In genomic region chr1:36881541-36881940, GRCh38 we compare ENCODE assay signal across 25 cellular contexts.
A peak's percentile ranks its signal among the peaks of the same experiment; 100 is the strongest.
DNase-seq lines count a peak whose midpoint lies in the region; ATAC-seq, FAIRE-seq and TF ChIP-seq lines count a peak whose summit lies in the region.
"Had no signal": no experiment of that assay in that cellular context is flagged by ENCODE, and none has a peak within 500 bp of the region (broad histone marks: within the 10 kb centered on the region; RNA-seq: fewer than 3 reads in every experiment).

No MANE protein-coding gene starts in this region.

- no peak overlapping the region for H3K4me2 ChIP-seq in K562 (ENCODE audit: insufficient read depth, low read length)
- no peak overlapping the region for H3K4me2 ChIP-seq in HepG2 (ENCODE audit: low read depth, low read length)
- H3K4me2 ChIP-seq: GM23338, KMS-11 had no signal

- H3K79me2 ChIP-seq in K562 (ENCODE audit: control insufficient read depth, insufficient read depth, low read length) (no peaks in the 10 kb centered on the region), HepG2 (ENCODE audit: insufficient read depth, low read length) (no peaks in the 10 kb centered on the region)

- POLR2A ChIA-PET in activated CD8-positive, alpha-beta T cell treated with anti-CD3 and anti-CD28 coated beads, Interleukin-2, amount 10 ng/mL, durations not matched to agents 7 days and 5 days (lab: Charles Lee), result no interaction called here
- POLR2A ChIA-PET in activated CD8-positive, alpha-beta T cell treated with anti-CD3 and anti-CD28 coated beads for 36 hours (lab: Charles Lee), result no interaction called here
- POLR2A ChIA-PET in K562 (lab: Yijun Ruan, JAX) (interaction anchor here (0.6 to 1.1 kb wide), 3 partner anchors 9 to 98 kb away, joined by 3 to 4 read pairs (median 4); no protein-coding TSS in a partner anchor), HepG2 (lab: Yijun Ruan, JAX) (no interaction called here)

- H3K9me3 ChIP-seq in K562 (replicated peaks; ENCODE audit: control insufficient read depth, insufficient read depth, low read depth, low read length), result no peaks in the 10 kb centered on the region
- no peaks in the 10 kb centered on the region for H3K9me3 ChIP-seq in HepG2 (ENCODE audit: low read length)
- H3K9me3 ChIP-seq in stomach, result no peaks in the 10 kb centered on the region

- no peaks in the 10 kb centered on the region for H3K4me1 Mint-ChIP-seq in activated CD8-positive, alpha-beta T cell treated with anti-CD3 and anti-CD28 coated beads, Interleukin-2, amount 10 ng/mL, durations not matched to agents 7 days and 5 days (ENCODE audit: low read depth)
- H3K4me1 Mint-ChIP-seq in activated CD8-positive, alpha-beta T cell treated with anti-CD3 and anti-CD28 coated beads for 36 hours (ENCODE audit: low read depth), result no peaks in the 10 kb centered on the region
- no peaks in the 10 kb centered on the region for H3K4me1 Mint-ChIP-seq in HFFc6 (ENCODE audit: low read depth)

- H3K27me3 ChIP-seq in K562 (ENCODE audit: control insufficient read depth in 2 of 2, insufficient read depth in 2 of 2, low read length in 2 of 2), result peaks cover 2 to 35% of the 10 kb centered on the region in 2 experiments; a peak in 2 of 5 replicates
- H3K27me3 ChIP-seq in HepG2 (ENCODE audit: control insufficient read depth in 1 of 2, insufficient read depth in 2 of 2, low read length in 2 of 2), result peaks cover 0 to 9% of the 10 kb centered on the region in 2 experiments; a peak in 2 of 5 replicates
- H3K27me3 ChIP-seq in stomach, result peaks cover 0 to 25% (median 5%) of the 10 kb centered on the region in 3 donors

- no TSS peak for BruUV-seq in K562 (replicated peaks; lab: Mats Ljungman, UMichigan)
- no TSS peak for BruUV-seq in HepG2 (replicated peaks; lab: Mats Ljungman, UMichigan)

- in situ Hi-C loops in K562 (cut with MboI), result no loop called here
- in situ Hi-C loops in HepG2 (cut with HindIII; ENCODE audit: extremely low pct_ligation_motif_present, low pct_unique_long_range_greater_than_20kb), result no loop called here

- no peaks in the 10 kb centered on the region for H3K9me1 ChIP-seq in K562 (ENCODE audit: control insufficient read depth, insufficient read depth, low read length)

- H3K27ac ChIP-seq in K562 (ENCODE audit: extremely low read depth, low read depth, low read length), result no peak overlapping the region
- no peak overlapping the region for H3K27ac ChIP-seq in HepG2 (ENCODE audit: extremely low read length, insufficient read depth, low read length)
- no peak overlapping the region for H3K27ac ChIP-seq in stomach
- H3K27ac ChIP-seq: HL-60, KMS-11 had no signal

- no peak overlapping the region for H2AFZ ChIP-seq in K562 (ENCODE audit: low read depth, low read length)
- H2AFZ ChIP-seq in HepG2 (ENCODE audit: low read length), result no peak overlapping the region
- H2AFZ ChIP-seq: GM23338 had no signal

- 0% methylated on average over 6 of the region's 6 CpGs for WGBS in K562 (ENCODE audit: insufficient coverage, low coverage, missing lambda C conversion rate)
- WGBS in HepG2 (ENCODE audit: low lambda C conversion rate), result under 1% methylated on average over 6 of the region's 6 CpGs
- WGBS in stomach, 5 donors, result 81 to 91% (median 85%) methylated on average over 6 of the region's 6 CpGs

- intact Hi-C loops in activated CD8-positive, alpha-beta T cell treated with anti-CD3 and anti-CD28 coated beads for 36 hours (cut with micrococcal nuclease), result no loop called here
- intact Hi-C loops in K562 (cut with micrococcal nuclease) (no loop called here), HepG2 (cut with micrococcal nuclease; ENCODE audit: unreplicated experiment) (no loop called here), stomach (cut with DNase I; ENCODE audit: low total_unique reads) (no loop called here)

- TF ChIP-seq RAD21 in K562 (CRISPR knock-in tag; conservative IDR thresholded peaks at IDR 0.05 in 1 of 2, IDR thresholded peaks at IDR 0.05 in 1 of 2) (no peak), HepG2 (CRISPR knock-in tag; IDR thresholded peaks at IDR 0.05) (no peak)

- TF ChIP-seq POLR2A in K562 (conservative IDR thresholded peaks at IDR 0.05) (no peak), HepG2 (IDR thresholded peaks at IDR 0.05; ENCODE audit: insufficient read depth in 1 of 2, low read depth in 2 of 2, low read length in 2 of 2) (no peak), stomach (IDR thresholded peaks at IDR 0.05) (no peak)

- no peak overlapping the region for H3K27ac Mint-ChIP-seq in activated CD8-positive, alpha-beta T cell treated with anti-CD3 and anti-CD28 coated beads, Interleukin-2, amount 10 ng/mL, durations not matched to agents 7 days and 5 days
- H3K27ac Mint-ChIP-seq in activated CD8-positive, alpha-beta T cell treated with anti-CD3 and anti-CD28 coated beads for 36 hours, result no peak overlapping the region
- H3K27ac Mint-ChIP-seq in HFFc6, result no peak overlapping the region
- H3K27ac Mint-ChIP-seq: CD8-positive, alpha-beta T cell; GM23338 had no signal

- H3K27me3 Mint-ChIP-seq in activated CD8-positive, alpha-beta T cell treated with anti-CD3 and anti-CD28 coated beads, Interleukin-2, amount 10 ng/mL, durations not matched to agents 7 days and 5 days (ENCODE audit: low read depth), result peaks cover 6% of the 10 kb centered on the region
- H3K27me3 Mint-ChIP-seq in activated CD8-positive, alpha-beta T cell treated with anti-CD3 and anti-CD28 coated beads for 36 hours, result peaks cover 11% of the 10 kb centered on the region
- no peaks in the 10 kb centered on the region for H3K27me3 Mint-ChIP-seq in HFFc6 (ENCODE audit: insufficient read depth)

- CTCF ChIA-PET in activated CD8-positive, alpha-beta T cell treated with anti-CD3 and anti-CD28 coated beads, Interleukin-2, amount 10 ng/mL, durations not matched to agents 7 days and 5 days (lab: Charles Lee), result no interaction called here
- CTCF ChIA-PET in activated CD8-positive, alpha-beta T cell treated with anti-CD3 and anti-CD28 coated beads for 36 hours (lab: Charles Lee), result no interaction called here
- CTCF ChIA-PET in K562 (lab: Yijun Ruan, JAX; ENCODE audit: low intra/inter-chr PET ratio) (no interaction called here), HepG2 (lab: Yijun Ruan, JAX; ENCODE audit: low intra/inter-chr PET ratio, low total read pairs) (no interaction called here)

- no peak for ATAC-seq in activated CD8-positive, alpha-beta T cell treated with anti-CD3 and anti-CD28 coated beads, Interleukin-2, amount 10 ng/mL, durations not matched to agents 7 days and 5 days
- no peak for ATAC-seq in activated CD8-positive, alpha-beta T cell treated with anti-CD3 and anti-CD28 coated beads for 36 hours
- peak; percentile 41; the same call in 2 of the 3 replicates for ATAC-seq in K562
- ATAC-seq in HepG2, result no peak
- ATAC-seq in GM21423 (IDR thresholded peaks at IDR 0.05; ENCODE audit: unreplicated experiment), result no peak
- ATAC-seq: CD8-positive, alpha-beta T cell; GM23338; Panc1 had no signal

- peak; percentile 7 for DNase-seq in activated CD8-positive, alpha-beta T cell treated with anti-CD3 and anti-CD28 coated beads, Interleukin-2, amount 10 ng/mL, durations not matched to agents 7 days and 5 days
- DNase-seq in activated CD8-positive, alpha-beta T cell treated with anti-CD3 and anti-CD28 coated beads for 36 hours, result no peak
- no peak for DNase-seq in K562 (ENCODE audit: extremely low read depth in 1 of 4, low spot score in 3 of 4)
- DNase-seq in HepG2 (ENCODE audit: low spot score), result no peak
- peak; percentile 4 for DNase-seq in stomach
- DNase-seq in HFFc6, result no peak
- no peak for DNase-seq in GM20000 (ENCODE audit: low spot score)
- DNase-seq: AML-193, C1 segment of cervical spinal cord, GDM1, HCEC 1CT, NCI-H1092 treated with DMSO at 0.1 percent for 48 hours, NCI-H1436 treated with DMSO at 0.1 percent for 48 hours, NCI-H1930, NCI-H2227 treated with DMSO at 0.1 percent for 48 hours, NCI-H510A, NCI-H774, SIG-M5 had no signal

- H3K36me3 Mint-ChIP-seq in activated CD8-positive, alpha-beta T cell treated with anti-CD3 and anti-CD28 coated beads, Interleukin-2, amount 10 ng/mL, durations not matched to agents 7 days and 5 days (ENCODE audit: low read depth), result no peaks in the 10 kb centered on the region
- H3K36me3 Mint-ChIP-seq in activated CD8-positive, alpha-beta T cell treated with anti-CD3 and anti-CD28 coated beads for 36 hours (ENCODE audit: low read depth), result no peaks in the 10 kb centered on the region
- H3K36me3 Mint-ChIP-seq in HFFc6 (ENCODE audit: low read depth), result no peaks in the 10 kb centered on the region; the same call in 1 of the 2 replicates
- H3K36me3 Mint-ChIP-seq: CD8-positive, alpha-beta T cell had no signal

- TF ChIP-seq EP300 in K562 (IDR thresholded peaks at IDR 0.05; ENCODE audit: low read length) (no peak), HepG2 (IDR thresholded peaks at IDR 0.05; ENCODE audit: low read depth in 2 of 2, low read length in 2 of 2) (no peak), HepG2 (CRISPR knock-in tag; IDR thresholded peaks at IDR 0.05; ENCODE audit: borderline replicate concordance) (no peak), stomach (IDR thresholded peaks at IDR 0.05) (no peak)

- FAIRE-seq in K562 (lab: Jason Lieb, UNC) (no peak), HepG2 (lab: Jason Lieb, UNC) (no peak)
- FAIRE-seq: GM19239 had no signal

- H4K20me1 ChIP-seq in K562 (replicated peaks; ENCODE audit: control insufficient read depth, insufficient read depth, low read length) (peaks cover 3% of the 10 kb centered on the region; the same call in 1 of the 2 replicates), HepG2 (ENCODE audit: insufficient read depth, low read length) (no peaks in the 10 kb centered on the region)

- no peak for TF ChIP-seq CTCF in activated CD8-positive, alpha-beta T cell treated with anti-CD3 and anti-CD28 coated beads for 36 hours (IDR thresholded peaks at IDR 0.05)
- TF ChIP-seq CTCF in K562 (IDR thresholded peaks at IDR 0.05 in 2 of 3, conservative IDR thresholded peaks at IDR 0.05 in 1 of 3; ENCODE audit: insufficient read depth in 2 of 3, low read depth in 1 of 3, low read length in 3 of 3) (no peak), HepG2 (CRISPR knock-in tag; IDR thresholded peaks at IDR 0.05) (no peak), stomach (IDR thresholded peaks at IDR 0.05) (no peak), HFFc6 (IDR thresholded peaks at IDR 0.05) (no peak), GM20000 (IDR thresholded peaks at IDR 0.05; ENCODE audit: extremely low read depth, missing control alignments) (no peak)

- H3K4me3 ChIP-seq in K562 (no peak overlapping the region), HepG2 (replicated peaks in 1 of 3; ENCODE audit: insufficient read depth in 1 of 3, low read depth in 2 of 3, low read length in 3 of 3) (no peak overlapping the region), stomach (no peak overlapping the region)
- H3K4me3 ChIP-seq: GM23338 had no signal

- H3K4me1 ChIP-seq in K562 (replicated peaks in 1 of 2; ENCODE audit: control insufficient read depth in 2 of 2, insufficient read depth in 2 of 2, low read length in 2 of 2) (no peaks in the 10 kb centered on the region), HepG2 (ENCODE audit: insufficient read depth, low read length) (no peaks in the 10 kb centered on the region), stomach (no peaks in the 10 kb centered on the region)

- H3K9ac ChIP-seq in K562 (ENCODE audit: insufficient read depth in 1 of 2, low read depth in 2 of 2, low read length in 2 of 2) (no peak overlapping the region), HepG2 (ENCODE audit: insufficient read depth, low read depth, low read length) (no peak overlapping the region)
- H3K9ac ChIP-seq: KMS-11 had no signal

- H3K36me3 ChIP-seq in K562 (ENCODE audit: control insufficient read depth, insufficient read depth, low read length) (no peaks in the 10 kb centered on the region), HepG2 (replicated peaks in 1 of 2; ENCODE audit: control insufficient read depth in 1 of 2, insufficient read depth in 2 of 2, low read length in 2 of 2) (no peaks in the 10 kb centered on the region), stomach (no peaks in the 10 kb centered on the region)

- no peaks in the 10 kb centered on the region for H3K9me3 Mint-ChIP-seq in activated CD8-positive, alpha-beta T cell treated with anti-CD3 and anti-CD28 coated beads, Interleukin-2, amount 10 ng/mL, durations not matched to agents 7 days and 5 days (ENCODE audit: insufficient read depth)
- no peaks in the 10 kb centered on the region for H3K9me3 Mint-ChIP-seq in activated CD8-positive, alpha-beta T cell treated with anti-CD3 and anti-CD28 coated beads for 36 hours
- H3K9me3 Mint-ChIP-seq in HFFc6, result peaks cover 55% of the 10 kb centered on the region
- H3K9me3 Mint-ChIP-seq: CD8-positive, alpha-beta T cell; GM23338 had no signal

- H3K4me3 Mint-ChIP-seq in activated CD8-positive, alpha-beta T cell treated with anti-CD3 and anti-CD28 coated beads, Interleukin-2, amount 10 ng/mL, durations not matched to agents 7 days and 5 days, result no peak overlapping the region
- no peak overlapping the region for H3K4me3 Mint-ChIP-seq in activated CD8-positive, alpha-beta T cell treated with anti-CD3 and anti-CD28 coated beads for 36 hours
- H3K4me3 Mint-ChIP-seq in HFFc6, result no peak overlapping the region
- H3K4me3 Mint-ChIP-seq: CD8-positive, alpha-beta T cell; GM23338 had no signal

Comparison
In these comparisons a context has a peak if more than half of its experiments do, and no peak if none do; other contexts are left out.
1. DNase-seq: peak in activated CD8-positive, alpha-beta T cell treated with anti-CD3 and anti-CD28 coated beads, Interleukin-2, amount 10 ng/mL, durations not matched to agents 7 days and 5 days (single experiment) and stomach (single experiment); none in activated CD8-positive, alpha-beta T cell treated with anti-CD3 and anti-CD28 coated beads for 36 hours (single experiment), K562 (0 of 4), HepG2 (single experiment), HFFc6 (single experiment) and GM20000 (single experiment).